ENCODE assay signal across 21 cellular contexts in genomic region chr2:162257416-162257815, GRCh38. TPM values are rescaled to one million over a fixed set of nuclear protein-coding genes. Genes with fewer than 3 reads are reported as not detected.
DNase-seq lines count a peak whose midpoint lies in the region; ATAC-seq and TF ChIP-seq lines count a peak whose summit lies in the region.
"Had no signal": no experiment of that assay in that cellular context is flagged by ENCODE, and none has a peak within 500 bp of the region (broad histone marks: within the 10 kb centered on the region; RNA-seq: fewer than 3 reads in every experiment).

No MANE protein-coding gene starts in this region.

- H3K79me1 ChIP-seq in mesenchymal stem cell (replicated peaks; ENCODE audit: low read length, poor library complexity, severe bottlenecking) = no peaks in the 10 kb centered on the region

- H3K36me3 Mint-ChIP-seq in endothelial cell (ENCODE audit: low read depth, unreplicated experiment) = no peaks in the 10 kb centered on the region
- H3K36me3 Mint-ChIP-seq: CD14-positive monocyte, IgD-negative memory B cell had no signal

- no peak overlapping the region for H3K27ac ChIP-seq in mesenchymal stem cell (ENCODE audit: low read length, poor library complexity, severe bottlenecking)
- H3K27ac ChIP-seq: A549, SJSA1 had no signal

- TF ChIP-seq CTCF in AG09309 (IDR thresholded peaks at IDR 0.05; ENCODE audit: control insufficient read depth, insufficient read depth, low read depth, low read length, missing control alignments) (no peak), endothelial cell (IDR thresholded peaks at IDR 0.05; ENCODE audit: unreplicated experiment) (no peak)

- H3K9ac ChIP-seq in mesenchymal stem cell (ENCODE audit: low read length) = peak overlapping the region; percentile 74

- no peaks in the 10 kb centered on the region for H3K9me3 Mint-ChIP-seq in endothelial cell (ENCODE audit: unreplicated experiment)
- H3K9me3 Mint-ChIP-seq: GM23338, IgD-negative memory B cell had no signal

- H3K27me3 Mint-ChIP-seq in endothelial cell (ENCODE audit: unreplicated experiment) = no peaks in the 10 kb centered on the region

- H3K18ac ChIP-seq in mesenchymal stem cell (ENCODE audit: low read depth in 1 of 2, low read length in 2 of 2) = no peak overlapping the region

- no peaks in the 10 kb centered on the region for H3K9me3 ChIP-seq in mesenchymal stem cell (ENCODE audit: control insufficient read depth, low read length)
- H3K9me3 ChIP-seq: A549, SJSA1 had no signal

- no peak overlapping the region for H2BK15ac ChIP-seq in mesenchymal stem cell (ENCODE audit: low read depth, poor library complexity, severe bottlenecking)

- peaks cover 4% of the 10 kb centered on the region for H3K4me1 ChIP-seq in mesenchymal stem cell (ENCODE audit: control insufficient read depth, insufficient read depth, low read depth, low read length)
- H3K4me1 ChIP-seq: A549 had no signal

- H2BK5ac ChIP-seq in mesenchymal stem cell (ENCODE audit: low read depth, low read length, poor library complexity, severe bottlenecking) = no peak overlapping the region

- H3K4me2 ChIP-seq in mesenchymal stem cell (ENCODE audit: low read length, poor library complexity, severe bottlenecking) = no peak overlapping the region
- H3K4me2 ChIP-seq: A549, GM23338 had no signal

- no peaks in the 10 kb centered on the region for H3K27me3 ChIP-seq in mesenchymal stem cell (ENCODE audit: control insufficient read depth in 1 of 2, insufficient read depth in 1 of 2, low read length in 2 of 2)
- H3K27me3 ChIP-seq: SJSA1 had no signal

- no peak for ATAC-seq in GM19452 (IDR thresholded peaks at IDR 0.05; ENCODE audit: unreplicated experiment)
- ATAC-seq in GM19455 (IDR thresholded peaks at IDR 0.05; ENCODE audit: unreplicated experiment) = no peak
- ATAC-seq: A549, GM23338, HCT116 had no signal

- no peak overlapping the region for H2BK12ac ChIP-seq in mesenchymal stem cell (ENCODE audit: low read length in 2 of 2)

- no peak overlapping the region for H3K4ac ChIP-seq in mesenchymal stem cell (ENCODE audit: low read depth in 1 of 2, low read length in 2 of 2)

- no CpG with 5 or more reads among the region's 1 CpG for WGBS in mesenchymal stem cell

- H3K27ac Mint-ChIP-seq in endothelial cell (ENCODE audit: unreplicated experiment) = no peak overlapping the region
- H3K27ac Mint-ChIP-seq: GM23338, IgD-negative memory B cell had no signal

- no peak overlapping the region for H2AFZ ChIP-seq in mesenchymal stem cell (ENCODE audit: low read depth, low read length)
- H2AFZ ChIP-seq: GM23338 had no signal

- no peak overlapping the region for H3K23ac ChIP-seq in mesenchymal stem cell (ENCODE audit: low read length in 2 of 2)

- no peak overlapping the region for H3K4me3 Mint-ChIP-seq in endothelial cell (ENCODE audit: unreplicated experiment)
- H3K4me3 Mint-ChIP-seq: CD14-positive monocyte, GM23338, IgD-negative memory B cell had no signal

- no peak overlapping the region for H2AK5ac ChIP-seq in mesenchymal stem cell (ENCODE audit: low read length, severe bottlenecking)

- DNase-seq in AG09309 (ENCODE audit: low read depth) (peak; percentile 39), HCEC 1CT (peak; percentile 72), fibroblast of gingiva (ENCODE audit: low read depth) (peak; percentile 72), mesenchymal stem cell (no peak), endothelial cell (ENCODE audit: low spot score) (no peak), NCI-H524 (lab: John Stamatoyannopoulos, UW) (no peak)
- DNase-seq: DMS79 treated with DMSO at 0.1 percent for 48 hours, Karpas-422, NCI-H1417, NCI-H187, NCI-H2107, NCI-H510A treated with DMSO at 0.1 percent for 48 hours, NCI-H82 had no signal

- no peak overlapping the region for H3K14ac ChIP-seq in mesenchymal stem cell (ENCODE audit: low read length in 2 of 2)

- H4K8ac ChIP-seq in mesenchymal stem cell (ENCODE audit: low read length) = no peak overlapping the region

- H3K36me3 ChIP-seq in mesenchymal stem cell (ENCODE audit: control insufficient read depth in 1 of 2, insufficient read depth in 2 of 2, low read depth in 1 of 2, low read length in 2 of 2) = no peaks in the 10 kb centered on the region
- H3K36me3 ChIP-seq: SJSA1 had no signal

- no peak overlapping the region for H3K4me3 ChIP-seq in AG09309 (ENCODE audit: control insufficient read depth, low read depth, low read length)
- H3K4me3 ChIP-seq in mesenchymal stem cell (ENCODE audit: insufficient read depth in 1 of 2, low read depth in 1 of 2, low read length in 2 of 2) = peak overlapping the region in 1 of 2 experiments; percentile 31
- H3K4me3 ChIP-seq: A549, GM23338, SJSA1 had no signal

- H4K91ac ChIP-seq in mesenchymal stem cell (ENCODE audit: low read length) = no peak overlapping the region

- H2BK120ac ChIP-seq in mesenchymal stem cell (ENCODE audit: low read depth, low read length) = no peak overlapping the region

- peaks cover 6% of the 10 kb centered on the region for H3K4me1 Mint-ChIP-seq in endothelial cell (ENCODE audit: unreplicated experiment)

RNA-seq across cellular contexts. Expression of gene FAP, which starts 14.2 kb away (rescaled TPM):
- polyA plus RNA-seq in mesenchymal stem cell (2013, experiment 1 of 2) = 13.0 TPM
- 17.5 TPM for polyA plus RNA-seq in mesenchymal stem cell (2013, experiment 2 of 2)
- total RNA-seq in endothelial cell (ENCODE audit: unreplicated experiment) = not detected
- total RNA-seq: GM23338 had no signal
- polyA plus RNA-seq: CD14-positive monocyte, GM23338, IgD-negative memory B cell had no signal

Comparison
In these comparisons a context has a peak if more than half of its experiments do, and no peak if none do; other contexts are left out.
1. DNase-seq: peak in AG09309 (single experiment), HCEC 1CT (single experiment) and fibroblast of gingiva (single experiment); none in mesenchymal stem cell (single experiment), endothelial cell (single experiment) and NCI-H524 (0 of 2).